9 cellular contexts compared by ENCODE assay signal in genomic region chr2:72048881-72049477, GRCh38.
"Had no signal": no experiment of that assay in that cellular context is flagged by ENCODE, and none has a peak within 500 bp of the region (broad histone marks: within the 10 kb centered on the region; RNA-seq: fewer than 3 reads in every experiment).

No MANE protein-coding gene starts in this region.

- H3K36me3 ChIP-seq: HAP-1 had no signal

- H3K4me3 ChIP-seq: GM23248, HAP-1 had no signal

- ATAC-seq: HCT116, HepG2 had no signal

- DNase-seq: GM23248, GOT3, H7, Kasumi-1, KG1 had no signal

- H3K9me3 ChIP-seq: HAP-1 had no signal

- H3K9ac ChIP-seq: GM23248 had no signal

- H3K4me1 ChIP-seq: HAP-1 had no signal

- H3K27ac ChIP-seq: GM23248, HL-60 had no signal
